ENCODE assay signal across 12 cellular contexts in genomic region chr15:32818758-32819405, GRCh38.
DNase-seq lines count a peak whose midpoint lies in the region; ATAC-seq and TF ChIP-seq lines count a peak whose summit lies in the region.
"Had no signal": no experiment of that assay in that cellular context is flagged by ENCODE, and none has a peak within 500 bp of the region (broad histone marks: within the 10 kb centered on the region; RNA-seq: fewer than 3 reads in every experiment).

No MANE protein-coding gene starts in this region.

- H3K36me3 ChIP-seq in PC-3 (ENCODE audit: low read depth, low read length), result no peaks in the 10 kb centered on the region

- H3K4me2 ChIP-seq in PC-3 (ENCODE audit: low read length), result no peak overlapping the region

- H3K9me3 ChIP-seq in PC-3 (ENCODE audit: low read length), result no peaks in the 10 kb centered on the region

- no TSS peak for BruUV-seq in PC-3 (replicated peaks; lab: Mats Ljungman, UMichigan)

- TF ChIP-seq CTCF in astrocyte of the cerebellum (IDR thresholded peaks at IDR 0.05; ENCODE audit: low read depth, low read length, missing control alignments) (no peak), nephron (IDR thresholded peaks at IDR 0.05; ENCODE audit: unreplicated experiment in 3 of 3) (no peak), PC-3 (conservative IDR thresholded peaks at IDR 0.05; ENCODE audit: low read depth, low read length) (no peak)

- no peaks in the 10 kb centered on the region for H3K27me3 ChIP-seq in PC-3 (ENCODE audit: low read length)

- H3K27ac ChIP-seq in PC-3 (ENCODE audit: low read length), result no peak overlapping the region

- H3K9me3 Mint-ChIP-seq in nephron, result no peaks in the 10 kb centered on the region

- CTCF ChIA-PET in PC-3 (lab: Charles Lee), result interaction anchor here (0.6 kb wide), 1 partner anchor 138 kb away, joined by 5 read pairs; no protein-coding TSS in a partner anchor

- ATAC-seq in GM21528 (IDR thresholded peaks at IDR 0.05; ENCODE audit: low FRiP score, unreplicated experiment) (no peak), PC-3 (no peak)

- POLR2A ChIA-PET in PC-3 (lab: Charles Lee; ENCODE audit: unreplicated experiment), result no interaction called here

- peaks cover 19% of the 10 kb centered on the region for H3K4me1 Mint-ChIP-seq in nephron

- H3K36me3 Mint-ChIP-seq in nephron (ENCODE audit: low read depth), result no peaks in the 10 kb centered on the region

- no peaks in the 10 kb centered on the region for H4K20me1 ChIP-seq in PC-3 (ENCODE audit: low read length)

- peak overlapping the region; percentile 13 to 54 (median 21) for H3K4me3 Mint-ChIP-seq in nephron

- H3F3A ChIP-seq in PC-3 (ENCODE audit: low read length, unreplicated experiment), result no peaks in the 10 kb centered on the region

- peak overlapping the region; percentile 27 to 87 (median 32) for H3K27ac Mint-ChIP-seq in nephron

- H3K4me3 ChIP-seq in astrocyte of the cerebellum (ENCODE audit: low read depth, low read length), result no peak overlapping the region
- H3K4me3 ChIP-seq in PC-3 (ENCODE audit: low read length), result no peak overlapping the region
- H3K4me3 ChIP-seq: lung had no signal

- no peak overlapping the region for H2AFZ ChIP-seq in PC-3 (ENCODE audit: low read length)

- H3K4me1 ChIP-seq in PC-3 (ENCODE audit: insufficient read depth, low read length), result peaks cover 31% of the 10 kb centered on the region

- H3K79me2 ChIP-seq in PC-3 (ENCODE audit: low read length), result no peaks in the 10 kb centered on the region

- intact Hi-C loops in PC-3 (cut with micrococcal nuclease), result no loop called here

- peaks cover 6% of the 10 kb centered on the region for H3K27me3 Mint-ChIP-seq in nephron (ENCODE audit: low read depth)

- H3K9ac ChIP-seq in PC-3 (ENCODE audit: low read length), result no peak overlapping the region

- H3K9me2 ChIP-seq in PC-3 (replicated peaks; ENCODE audit: low read length), result no peaks in the 10 kb centered on the region

- DNase-seq in D341Med (ENCODE audit: low spot score) (peak; percentile 28), NCI-H1436 (lab: John Stamatoyannopoulos, UW) (peak; percentile 66), astrocyte of the cerebellum (ENCODE audit: low read depth) (peak; percentile 64), NOMO-1 treated with dmso at 0.1 percent for 144 hours (lab: John Stamatoyannopoulos, UW; ENCODE audit: unreplicated experiment) (no peak), PC-3 (no peak), HuH-7 (ENCODE audit: low spot score) (no peak)
- DNase-seq: activated naive CD4-positive, alpha-beta T cell treated with Interleukin-2 at 50 U/mL for 16 hours; erythroblast; small intestine had no signal

- in situ Hi-C loops in astrocyte of the cerebellum (cut with HindIII; ENCODE audit: low sequenced_read_pairs), result no loop called here

Comparison
In these comparisons a context has a peak if more than half of its experiments do, and no peak if none do; other contexts are left out.
1. DNase-seq: peak in D341Med (single experiment), NCI-H1436 (single experiment) and astrocyte of the cerebellum (single experiment); none in NOMO-1 treated with dmso at 0.1 percent for 144 hours (single experiment), PC-3 (single experiment) and HuH-7 (single experiment).